ENCODE assay signal across 17 cellular contexts in the genomic region with DNA sequence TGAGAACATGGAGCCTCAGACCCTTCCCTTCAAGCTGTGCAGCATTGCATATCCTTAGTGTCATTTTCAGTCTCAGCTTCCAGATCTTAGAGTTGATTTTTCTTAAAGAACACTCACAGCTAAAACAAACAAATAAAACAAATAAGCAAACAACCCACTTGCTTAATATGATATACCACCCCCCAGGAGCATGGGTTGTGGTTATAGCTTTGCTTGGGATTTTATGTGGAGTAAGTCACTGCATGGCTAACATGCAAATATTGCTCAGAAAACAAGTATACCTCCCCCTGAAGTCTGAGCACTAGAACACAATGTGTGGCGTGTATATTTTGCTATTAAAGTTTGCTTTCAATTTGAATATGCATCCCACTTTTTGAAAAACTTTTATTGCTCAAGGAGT.
A peak's percentile ranks its signal among the peaks of the same experiment; 100 is the strongest.
DNase-seq lines count a peak whose midpoint lies in the region; ATAC-seq and TF ChIP-seq lines count a peak whose summit lies in the region.
"Had no signal": no experiment of that assay in that cellular context is flagged by ENCODE, and none has a peak within 500 bp of the region (broad histone marks: within the 10 kb centered on the region; RNA-seq: fewer than 3 reads in every experiment).

No MANE protein-coding gene starts in this region.

- peaks cover 62% of the 10 kb centered on the region for H3K4me1 Mint-ChIP-seq in progenitor cell of endocrine pancreas (ENCODE audit: low read depth)

- H3K27ac Mint-ChIP-seq in progenitor cell of endocrine pancreas, result peak overlapping the region; percentile 37
- H3K27ac Mint-ChIP-seq: CD4-positive, alpha-beta T cell; H9 had no signal

- peak; percentile 24 to 54 for DNase-seq in NCI-H526 (lab: John Stamatoyannopoulos, UW)
- DNase-seq in WERI-Rb-1, result no peak
- no peak for DNase-seq in progenitor cell of endocrine pancreas (ENCODE audit: low spot score, unreplicated experiment)
- DNase-seq in omental fat pad (ENCODE audit: low spot score), result no peak
- DNase-seq in iPS-NIHi7 (ENCODE audit: extremely low spot score), result no peak
- DNase-seq: ACHN; BE2C; C1 segment of cervical spinal cord; Caco-2; CD4-positive, alpha-beta T cell; DMS153; DMS79; GDM1; H9; IMR-90 had no signal

- TF ChIP-seq CTCF in C4-2B (conservative IDR thresholded peaks at IDR 0.05) (no peak; the same call in 1 of the 2 replicates), WERI-Rb-1 (IDR thresholded peaks at IDR 0.05; ENCODE audit: low read depth, low read length) (no peak), progenitor cell of endocrine pancreas (IDR thresholded peaks at IDR 0.05; ENCODE audit: unreplicated experiment) (no peak), omental fat pad (IDR thresholded peaks at IDR 0.05) (no peak)

- no peaks in the 10 kb centered on the region for H3K9me3 Mint-ChIP-seq in progenitor cell of endocrine pancreas (ENCODE audit: low read depth)
- H3K9me3 Mint-ChIP-seq: CD4-positive, alpha-beta T cell; H9 had no signal

- H3K27me3 Mint-ChIP-seq in progenitor cell of endocrine pancreas, result no peaks in the 10 kb centered on the region

- ATAC-seq in omental fat pad (ENCODE audit: low FRiP score), result no peak
- no peak for ATAC-seq in GM21423 (IDR thresholded peaks at IDR 0.05; ENCODE audit: unreplicated experiment)

- no peaks in the 10 kb centered on the region for H3K36me3 ChIP-seq in WERI-Rb-1
- H3K36me3 ChIP-seq: BE2C had no signal

- no peaks in the 10 kb centered on the region for H3K27me3 ChIP-seq in WERI-Rb-1 (ENCODE audit: insufficient read depth, low read depth, severe bottlenecking)
- H3K27me3 ChIP-seq: BE2C had no signal

- peaks cover 2% of the 10 kb centered on the region for H3K36me3 Mint-ChIP-seq in progenitor cell of endocrine pancreas (ENCODE audit: insufficient read depth)

- no peaks in the 10 kb centered on the region for H3K9me3 ChIP-seq in WERI-Rb-1 (ENCODE audit: severe bottlenecking)
- H3K9me3 ChIP-seq: BE2C, Caco-2 had no signal

- no peak overlapping the region for H3K4me3 Mint-ChIP-seq in progenitor cell of endocrine pancreas (ENCODE audit: low read depth)
- H3K4me3 Mint-ChIP-seq: CD4-positive, alpha-beta T cell; H9 had no signal

- peak overlapping the region; percentile 61 for H3K27ac ChIP-seq in C4-2B
- peak overlapping the region; percentile 82 for H3K27ac ChIP-seq in WERI-Rb-1

- no peak overlapping the region; the same call in 1 of the 2 replicates for H3K4me3 ChIP-seq in WERI-Rb-1 (ENCODE audit: low read depth, low read length)

Comparison
In these comparisons a context has a peak if more than half of its experiments do, and no peak if none do; other contexts are left out.
1. DNase-seq: peak in NCI-H526 (2 of 2); none in WERI-Rb-1 (single experiment), progenitor cell of endocrine pancreas (single experiment), omental fat pad (single experiment) and iPS-NIHi7 (single experiment).